Comparison of ENCODE assay signal across 1 cellular context in genomic region chr5:173612948-173613347, GRCh38.
TF ChIP-seq lines count a peak whose summit lies in the region.

No MANE protein-coding gene starts in this region.

TF ChIP-seq in neural cell, 6 proteins besides CTCF, POLR2A, EP300 and RAD21 (continued from another document):
- TF ChIP-seq REST (IDR thresholded peaks at IDR 0.05; ENCODE audit: borderline replicate concordance) (no peak), SMC3 (conservative IDR thresholded peaks at IDR 0.05; ENCODE audit: poor library complexity) (no peak), EZH2 (IDR thresholded peaks at IDR 0.05; ENCODE audit: borderline replicate concordance, insufficient read depth, low read length, poor library complexity, severe bottlenecking) (no peak), MXI1 (conservative IDR thresholded peaks at IDR 0.05; ENCODE audit: poor library complexity, severe bottlenecking) (no peak), TAF1 (IDR thresholded peaks at IDR 0.05; ENCODE audit: low read depth) (no peak)
